Comparison of ENCODE assay signal across 8 cellular contexts in the genomic region with DNA sequence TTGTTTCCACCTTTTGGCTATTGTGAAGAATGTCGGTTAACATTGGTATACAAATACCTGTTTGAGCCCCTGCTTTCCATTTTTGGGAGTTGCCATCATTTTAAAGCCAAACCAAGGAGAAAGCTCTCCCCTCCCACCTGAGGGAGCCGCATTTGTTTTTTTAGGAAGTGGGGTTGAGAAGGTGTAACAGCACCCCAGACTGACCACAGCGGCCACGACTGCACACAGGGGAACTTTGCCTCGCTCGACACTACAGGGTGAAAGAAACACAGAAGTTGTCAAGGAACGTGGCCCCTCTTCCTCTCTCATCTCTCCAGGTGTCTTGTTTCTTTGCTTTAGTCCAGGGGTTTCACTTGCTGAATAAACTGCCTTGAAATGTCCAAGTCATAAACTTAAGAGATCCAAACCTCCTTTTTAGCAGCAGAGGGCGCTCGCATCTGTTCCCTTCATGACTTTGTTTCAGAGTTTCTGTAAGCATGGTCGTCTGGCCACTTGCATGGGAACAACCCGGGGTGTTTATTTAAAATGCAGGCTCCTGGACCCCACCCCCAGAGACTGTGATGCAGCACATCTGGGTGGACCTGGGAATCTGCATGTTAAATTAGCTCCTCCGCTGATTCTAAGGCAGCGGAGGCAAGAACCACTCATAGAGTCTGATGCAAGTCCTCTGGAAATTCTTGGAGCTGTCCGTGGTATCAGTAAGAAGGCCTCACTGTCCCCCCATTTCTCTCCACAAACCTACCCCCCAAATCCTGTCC. TPM values are rescaled to one million over a fixed set of nuclear protein-coding genes. Genes with fewer than 3 reads are reported as not detected.
DNase-seq lines count a peak whose midpoint lies in the region; ATAC-seq, FAIRE-seq and TF ChIP-seq lines count a peak whose summit lies in the region.

No MANE protein-coding gene starts in this region.

- H3K36me3 Mint-ChIP-seq in CD4-positive, alpha-beta memory T cell, result peaks cover 3% of the 10 kb centered on the region in 2 donors

- H3K27ac Mint-ChIP-seq in CD4-positive, alpha-beta memory T cell, result peak overlapping the region in 2 of 7 donors; percentile 15 to 57

- 26 to 29% methylated on average over 14 of the region's 14 CpGs for WGBS in heart right ventricle, 2 donors
- WGBS in small intestine, 3 donors, result 24 to 25% (median 25%) methylated on average over 14 of the region's 14 CpGs

- H3K36me3 ChIP-seq in CD4-positive, alpha-beta memory T cell (ENCODE audit: insufficient read depth, low read length), result no peaks in the 10 kb centered on the region
- H3K36me3 ChIP-seq in heart right ventricle, result no peaks in the 10 kb centered on the region
- H3K36me3 ChIP-seq in small intestine (ENCODE audit: control insufficient read depth in 2 of 2, insufficient read depth in 2 of 2, low read length in 2 of 2), result no peaks in the 10 kb centered on the region

- peak; percentile 38 to 62 (median 50) for DNase-seq in CD4-positive, alpha-beta memory T cell
- peak in 1 of 2 experiments; percentile 48 for DNase-seq in HL-60 (ENCODE audit: low read depth in 1 of 2, low spot score in 1 of 2)
- DNase-seq in RCC 7860 (ENCODE audit: low spot score), result peak; percentile 37
- DNase-seq in activated gamma-delta T cell treated with anti-CD3 and anti-CD28 coated beads, Interleukin-2, amount 50 U/mL, for 16 hours (ENCODE audit: low read depth), result peak; percentile 24
- DNase-seq in heart right ventricle, result peak in 1 of 2 donors; percentile 54
- peak; percentile 66 for DNase-seq in small intestine
- no peak for DNase-seq in NK-92 treated with Interleukin-12 subunit alpha and Interleukin-12 subunit beta, amount 100 ng/mL, for 24 hours (lab: John Stamatoyannopoulos, UW)
- DNase-seq in cerebellar nuclear complex (lab: John Stamatoyannopoulos, UW), result no peak

- no peak overlapping the region for H3K27ac ChIP-seq in CD4-positive, alpha-beta memory T cell (ENCODE audit: low read depth, low read length)
- H3K27ac ChIP-seq in HL-60 (replicated peaks) (no peak overlapping the region), heart right ventricle (no peak overlapping the region), small intestine (ENCODE audit: low read depth in 1 of 2, low read length in 1 of 2) (no peak overlapping the region)

- H3K9me3 ChIP-seq in CD4-positive, alpha-beta memory T cell (ENCODE audit: control insufficient read depth in 1 of 2, low read length in 2 of 2), result no peaks in the 10 kb centered on the region
- no peaks in the 10 kb centered on the region for H3K9me3 ChIP-seq in heart right ventricle
- H3K9me3 ChIP-seq in small intestine (ENCODE audit: control insufficient read depth, low read depth), result no peaks in the 10 kb centered on the region

- H3K27me3 ChIP-seq in CD4-positive, alpha-beta memory T cell (ENCODE audit: insufficient read depth, low read length), result no peaks in the 10 kb centered on the region
- no peaks in the 10 kb centered on the region for H3K27me3 ChIP-seq in HL-60 (ENCODE audit: insufficient read depth, poor library complexity, severe bottlenecking)
- H3K27me3 ChIP-seq in heart right ventricle, result peaks cover 0 to 2% (median 0%) of the 10 kb centered on the region in 7 donors
- no peaks in the 10 kb centered on the region for H3K27me3 ChIP-seq in small intestine (ENCODE audit: control insufficient read depth in 2 of 2, insufficient read depth in 2 of 2, low read length in 2 of 2)

- peaks cover 4 to 6% of the 10 kb centered on the region in 2 donors for H3K27me3 Mint-ChIP-seq in CD4-positive, alpha-beta memory T cell

- CTCF ChIA-PET in CD4-positive, alpha-beta memory T cell (lab: Charles Lee; ENCODE audit: partially characterized antibody), result interaction anchor here (0.9 to 7.1 kb wide), 8 partner anchors 9 to 817 kb away, joined by 3 to 160 read pairs (median 4); partner anchors contain the start of gene ZBTB6

- peaks cover 30% of the 10 kb centered on the region for H3K4me1 ChIP-seq in CD4-positive, alpha-beta memory T cell (ENCODE audit: insufficient read depth, low read length)
- H3K4me1 ChIP-seq in heart right ventricle, result peaks cover 14 to 42% (median 30%) of the 10 kb centered on the region in 9 donors
- H3K4me1 ChIP-seq in small intestine (ENCODE audit: control insufficient read depth in 2 of 2, insufficient read depth in 1 of 2, low read depth in 1 of 2, low read length in 1 of 2), result peaks cover 6 to 7% of the 10 kb centered on the region in 2 donors

- POLR2A ChIA-PET in CD4-positive, alpha-beta memory T cell (lab: Charles Lee; ENCODE audit: partially characterized antibody), result no interaction called here

- peak; percentile 49 for TF ChIP-seq CTCF in HL-60 (IDR thresholded peaks at IDR 0.05; ENCODE audit: insufficient read depth, low read length)
- TF ChIP-seq CTCF in heart right ventricle (IDR thresholded peaks at IDR 0.05), result peak; percentile 25 to 75 (median 66)

- H3K4me3 Mint-ChIP-seq in CD4-positive, alpha-beta memory T cell, result peak overlapping the region; percentile 26 to 92 (median 63)

- peaks cover 30 to 54% (median 35%) of the 10 kb centered on the region in 4 donors for H3K4me1 Mint-ChIP-seq in CD4-positive, alpha-beta memory T cell

- no peak overlapping the region for H3K4me3 ChIP-seq in CD4-positive, alpha-beta memory T cell (ENCODE audit: low read length in 2 of 2)
- H3K4me3 ChIP-seq in HL-60 (replicated peaks; ENCODE audit: insufficient read depth, low read length), result no peak overlapping the region
- H3K4me3 ChIP-seq in heart right ventricle, result no peak overlapping the region
- H3K4me3 ChIP-seq in small intestine (ENCODE audit: low read depth in 1 of 2, low read length in 2 of 2), result no peak overlapping the region

- FAIRE-seq in RCC 7860 (lab: Jason Lieb, UNC) (no peak), small intestine (lab: Jason Lieb, UNC) (no peak)

- intact Hi-C loops in CD4-positive, alpha-beta memory T cell (cut with micrococcal nuclease), result loop anchor here (1.0 kb wide), 1 partner anchor 255 kb away; no protein-coding TSS in a partner anchor
- intact Hi-C loops in heart right ventricle (cut with DNase I), result loop anchor here in 7 of 10 donors (5.0 to 10.0 kb wide), 5 partner anchors 257 to 720 kb away; no protein-coding TSS in a partner anchor

- no peaks in the 10 kb centered on the region for H3K9me3 Mint-ChIP-seq in CD4-positive, alpha-beta memory T cell

- ATAC-seq in heart right ventricle, result no peak

RNA-seq across cellular contexts. Expression of gene TTLL11, which starts 2.1 kb away (rescaled TPM):
- 1 to 10 TPM; 2.9 to 3.2 TPM for total RNA-seq in CD4-positive, alpha-beta memory T cell
- 1 to 10 TPM; 2.7 to 7.8 TPM for polyA plus RNA-seq in CD4-positive, alpha-beta memory T cell
- 1 to 10 TPM; 5.2 to 8.7 (median 5.9) TPM for total RNA-seq in heart right ventricle
- polyA plus RNA-seq in heart right ventricle (1 to 10 TPM; 2.6 to 4.7 TPM), small intestine (1 to 10 TPM; 3.2 to 4.8 (median 4.0) TPM)

Comparison
In these comparisons a context has a peak if more than half of its experiments do, and no peak if none do; other contexts are left out.
1. DNase-seq: peak in CD4-positive, alpha-beta memory T cell (5 of 5), RCC 7860 (single experiment), activated gamma-delta T cell treated with anti-CD3 and anti-CD28 coated beads, Interleukin-2, amount 50 U/mL, for 16 hours (single experiment) and small intestine (single experiment); none in NK-92 treated with Interleukin-12 subunit alpha and Interleukin-12 subunit beta, amount 100 ng/mL, for 24 hours (single experiment) and cerebellar nuclear complex (0 of 2).